Comparison of ENCODE assay signal across 16 cellular contexts in the genomic region with DNA sequence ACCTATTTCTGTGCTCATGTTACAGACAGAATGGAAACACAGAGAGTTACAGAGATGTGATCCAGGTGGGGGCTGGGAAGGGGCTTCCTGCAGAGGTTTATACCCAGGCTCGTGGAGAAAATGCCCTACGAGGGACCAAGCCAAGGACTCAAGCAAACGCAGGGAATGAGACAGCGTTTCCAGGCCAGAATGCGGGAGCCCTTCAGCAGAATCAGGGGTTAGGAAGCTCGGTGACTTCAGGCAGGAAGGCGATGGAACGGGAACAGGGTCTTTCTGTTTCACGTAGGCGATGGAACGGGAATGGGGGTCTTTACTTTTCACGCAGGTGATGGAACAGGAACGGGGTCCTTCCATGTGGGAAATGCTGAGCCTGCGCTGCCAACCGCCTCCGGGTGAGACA.
"Had no signal": no experiment of that assay in that cellular context is flagged by ENCODE, and none has a peak within 500 bp of the region (broad histone marks: within the 10 kb centered on the region; RNA-seq: fewer than 3 reads in every experiment).

No MANE protein-coding gene starts in this region.

- DNase-seq: activated CD4-positive, CD25-positive, alpha-beta regulatory T cell treated with anti-CD3 and anti-CD28 coated beads, Interleukin-2, amount 50 U/mL, for 72 hours; activated T-cell treated with anti-CD3 and anti-CD28 coated beads, Interleukin-2, amount 50 U/mL, for 24 hours; body of pancreas; effector memory CD4-positive, alpha-beta T cell; heart right ventricle; left cardiac atrium; lower lobe of right lung; retina; stimulated activated CD4-positive, alpha-beta T cell treated with anti-CD3 and anti-CD28 coated beads, Interleukin-2, amount 100 ng/mL, for 48 hours; T-helper 9 cell had no signal

- H3K4me1 Mint-ChIP-seq: activated naive CD4-positive, alpha-beta T cell treated with anti-CD3 and anti-CD28 coated beads, Interleukin-2, amount 50 U/mL, for 24 hours; stimulated activated memory B cell treated with anti-CD40 and anti-IgM and Interleukin-4, amounts not matched to agents 10 μg/mL and 1 μg/mL and 100 μg/mL, for 72 hours; T-cell had no signal

- H3K9me3 ChIP-seq: adrenal gland, body of pancreas, heart right ventricle, lower lobe of right lung, tibial nerve had no signal

- H3K27me3 Mint-ChIP-seq: activated naive CD4-positive, alpha-beta T cell treated with anti-CD3 and anti-CD28 coated beads, Interleukin-2, amount 50 U/mL, for 24 hours had no signal

- ATAC-seq: body of pancreas; heart right ventricle; left cardiac atrium; lower lobe of right lung; stimulated activated memory B cell treated with anti-CD40 and anti-IgM and Interleukin-4, amounts not matched to agents 10 μg/mL and 1 μg/mL and 100 μg/mL, for 72 hours; T-cell had no signal

- H3K36me3 ChIP-seq: adrenal gland, heart right ventricle, lower lobe of right lung, tibial nerve had no signal

- H3K4me3 Mint-ChIP-seq: activated naive CD4-positive, alpha-beta T cell treated with anti-CD3 and anti-CD28 coated beads, Interleukin-2, amount 50 U/mL, for 24 hours; activated T-cell treated with anti-CD3 and anti-CD28 coated beads, Interleukin-2, amount 50 U/mL, for 24 hours; mesothelial cell of epicardium; stimulated activated memory B cell treated with anti-CD40 and anti-IgM and Interleukin-4, amounts not matched to agents 10 μg/mL and 1 μg/mL and 100 μg/mL, for 72 hours; T-cell had no signal

- H3K27ac Mint-ChIP-seq: activated naive CD4-positive, alpha-beta T cell treated with anti-CD3 and anti-CD28 coated beads, Interleukin-2, amount 50 U/mL, for 24 hours; activated T-cell treated with anti-CD3 and anti-CD28 coated beads, Interleukin-2, amount 50 U/mL, for 24 hours; mesothelial cell of epicardium; stimulated activated memory B cell treated with anti-CD40 and anti-IgM and Interleukin-4, amounts not matched to agents 10 μg/mL and 1 μg/mL and 100 μg/mL, for 72 hours; T-cell had no signal

- H3K4me1 ChIP-seq: adrenal gland, body of pancreas, lower lobe of right lung had no signal

- H3K9me3 Mint-ChIP-seq: activated naive CD4-positive, alpha-beta T cell treated with anti-CD3 and anti-CD28 coated beads, Interleukin-2, amount 50 U/mL, for 24 hours; activated T-cell treated with anti-CD3 and anti-CD28 coated beads, Interleukin-2, amount 50 U/mL, for 24 hours; mesothelial cell of epicardium; stimulated activated memory B cell treated with anti-CD40 and anti-IgM and Interleukin-4, amounts not matched to agents 10 μg/mL and 1 μg/mL and 100 μg/mL, for 72 hours; T-cell had no signal

- H3K36me3 Mint-ChIP-seq: activated naive CD4-positive, alpha-beta T cell treated with anti-CD3 and anti-CD28 coated beads, Interleukin-2, amount 50 U/mL, for 24 hours; mesothelial cell of epicardium; stimulated activated memory B cell treated with anti-CD40 and anti-IgM and Interleukin-4, amounts not matched to agents 10 μg/mL and 1 μg/mL and 100 μg/mL, for 72 hours; T-cell had no signal

- H3K27ac ChIP-seq: body of pancreas, lower lobe of right lung had no signal

- H3K27me3 ChIP-seq: adrenal gland, body of pancreas, tibial nerve had no signal

- H3K4me3 ChIP-seq: adrenal gland, body of pancreas, heart right ventricle, lower lobe of right lung, tibial nerve had no signal
